ENCODE assay signal across 25 cellular contexts in genomic region chr3:156323466-156323865, GRCh38.
DNase-seq lines count a peak whose midpoint lies in the region; ATAC-seq and TF ChIP-seq lines count a peak whose summit lies in the region.
"Had no signal": no experiment of that assay in that cellular context is flagged by ENCODE, and none has a peak within 500 bp of the region (broad histone marks: within the 10 kb centered on the region; RNA-seq: fewer than 3 reads in every experiment).

No MANE protein-coding gene starts in this region.

- WGBS in IMR-90 (ENCODE audit: extremely low coverage in 2 of 2, insufficient read length in 1 of 2), 2 experiments: no CpG with 5 or more reads among the region's 3 CpGs

- no peaks in the 10 kb centered on the region for H3K36me3 Mint-ChIP-seq in nephron progenitor cell (ENCODE audit: low read depth)
- H3K36me3 Mint-ChIP-seq: naive thymus-derived CD4-positive, alpha-beta T cell had no signal

- no peak overlapping the region for H3K27ac ChIP-seq in A673 (ENCODE audit: low read depth, low read length, poor library complexity, severe bottlenecking)
- no peak overlapping the region for H3K27ac ChIP-seq in IMR-90 (ENCODE audit: insufficient read depth, low read length)
- H3K27ac ChIP-seq: BLaER1 treated with 17β-estradiol and CSF1 and Interleukin-3, amounts not matched to agents 10 nM and 100 nM; cardiac muscle cell; gastroesophageal sphincter; right atrium auricular region; vagina had no signal

- H3K27me3 ChIP-seq in A673 (replicated peaks; ENCODE audit: insufficient read depth, low read depth, low read length, poor library complexity): no peaks in the 10 kb centered on the region
- peaks cover 5% of the 10 kb centered on the region; the same call in 1 of the 2 replicates for H3K27me3 ChIP-seq in IMR-90 (ENCODE audit: control insufficient read depth, insufficient read depth, low read length)
- H3K27me3 ChIP-seq: BLaER1 treated with 17β-estradiol and CSF1 and Interleukin-3, amounts not matched to agents 10 nM and 100 nM; cardiac muscle cell; gastroesophageal sphincter; right atrium auricular region; vagina had no signal

- no peaks in the 10 kb centered on the region for H3K27me3 Mint-ChIP-seq in nephron progenitor cell (ENCODE audit: low read depth, poor library complexity)

- H3K9me1 ChIP-seq in IMR-90 (ENCODE audit: insufficient read depth, low read length): no peaks in the 10 kb centered on the region

- H3K4me3 ChIP-seq in A673 (ENCODE audit: low read depth, low read length, poor library complexity, severe bottlenecking) (no peak overlapping the region), IMR-90 (ENCODE audit: insufficient read depth, low read depth, low read length) (no peak overlapping the region), epithelial cell of esophagus (ENCODE audit: low read length) (no peak overlapping the region)
- H3K4me3 ChIP-seq: BLaER1 treated with 17β-estradiol and CSF1 and Interleukin-3, amounts not matched to agents 10 nM and 100 nM; cardiac muscle cell; gastroesophageal sphincter; right atrium auricular region; vagina had no signal

- DNase-seq in A673 (ENCODE audit: low spot score) (peak; percentile 22), IMR-90 (no peak), SKM-1 (lab: John Stamatoyannopoulos, UW; ENCODE audit: unreplicated experiment) (peak; percentile 11), epithelial cell of esophagus (ENCODE audit: low read depth) (peak; percentile 71), nephron progenitor cell (no peak)
- DNase-seq: activated CD4-positive, alpha-beta T cell treated with anti-CD3 and anti-CD28 coated beads, Interleukin-2, amount 10 ng/mL, durations not matched to agents 7 days and 5 days; activated naive CD8-positive, alpha-beta T cell treated with anti-CD3 and anti-CD28 coated beads, Interleukin-2, amount 50 U/mL, for 24 hours; Kasumi-1; kidney; naive thymus-derived CD4-positive, alpha-beta T cell; NCI-H1436 treated with DMSO at 0.1 percent for 48 hours; NCI-H510A treated with DMSO at 0.1 percent for 48 hours; stimulated activated CD4-positive, alpha-beta T cell treated with anti-CD3 and anti-CD28 coated beads, Interleukin-15, amount 100 ng/mL, for 24 hours had no signal

- TF ChIP-seq CTCF in A673 (conservative IDR thresholded peaks at IDR 0.05; ENCODE audit: low read depth, low read length) (no peak), IMR-90 (conservative IDR thresholded peaks at IDR 0.05; ENCODE audit: low read depth, low read length) (no peak), epithelial cell of esophagus (IDR thresholded peaks at IDR 0.05; ENCODE audit: insufficient read depth, low read depth, low read length, missing control alignments) (no peak), nephron progenitor cell (IDR thresholded peaks at IDR 0.05) (no peak)

- POLR2A ChIA-PET in A673 (lab: Charles Lee; ENCODE audit: low non-redundant PET): no interaction called here
- POLR2A ChIA-PET in IMR-90 (lab: Charles Lee; ENCODE audit: unreplicated experiment): no interaction called here

- no peaks in the 10 kb centered on the region for H3K9me3 Mint-ChIP-seq in nephron progenitor cell
- H3K9me3 Mint-ChIP-seq: activated CD4-positive, alpha-beta T cell treated with anti-CD3 and anti-CD28 coated beads, Interleukin-2, amount 10 ng/mL, durations not matched to agents 7 days and 5 days; activated naive CD8-positive, alpha-beta T cell treated with anti-CD3 and anti-CD28 coated beads, Interleukin-2, amount 50 U/mL, for 24 hours; activated T-helper 2 cell treated with anti-CD3 and anti-CD28 coated beads, Interferon-gamma antibody, Interleukin-2, Interleukin-4, amounts not matched to agents 10 μg/mL and 5 μg/mL and 100 μg/mL, durations not matched to agents 14 hours and 24 hours and 36 hours; naive thymus-derived CD4-positive, alpha-beta T cell had no signal

- H3K4me2 ChIP-seq in IMR-90 (ENCODE audit: low read depth, low read length): no peak overlapping the region
- H3K4me2 ChIP-seq: BLaER1 treated with 17β-estradiol and CSF1 and Interleukin-3, amounts not matched to agents 10 nM and 100 nM had no signal

- in situ Hi-C loops in IMR-90 (cut with MboI; ENCODE audit: low sequenced_read_pairs): no loop called here

- H3K79me1 ChIP-seq in IMR-90 (ENCODE audit: low read depth in 1 of 2, low read length in 2 of 2): no peaks in the 10 kb centered on the region

- no peaks in the 10 kb centered on the region for H4K20me1 ChIP-seq in IMR-90 (ENCODE audit: insufficient read depth, low read length)
- H4K20me1 ChIP-seq: BLaER1 treated with 17β-estradiol and CSF1 and Interleukin-3, amounts not matched to agents 10 nM and 100 nM had no signal

- no peak overlapping the region for H4K8ac ChIP-seq in IMR-90 (ENCODE audit: low read depth in 2 of 2, low read length in 2 of 2)

- H3K4me1 Mint-ChIP-seq in nephron progenitor cell: no peaks in the 10 kb centered on the region
- H3K4me1 Mint-ChIP-seq: activated CD4-positive, alpha-beta T cell treated with anti-CD3 and anti-CD28 coated beads, Interleukin-2, amount 10 ng/mL, durations not matched to agents 7 days and 5 days; activated naive CD8-positive, alpha-beta T cell treated with anti-CD3 and anti-CD28 coated beads, Interleukin-2, amount 50 U/mL, for 24 hours; memory B cell; naive thymus-derived CD4-positive, alpha-beta T cell had no signal

- no peak overlapping the region for H3K23ac ChIP-seq in IMR-90 (ENCODE audit: low read depth, low read length)

- CTCF ChIA-PET in A673 (lab: Charles Lee): interaction anchor here (0.5 kb wide), 1 partner anchor 151 kb away, joined by 3 read pairs; no protein-coding TSS in a partner anchor
- CTCF ChIA-PET in IMR-90 (lab: Yijun Ruan, JAX): no interaction called here

- dilution Hi-C loops in IMR-90 (cut with HindIII; ENCODE audit: low sequenced_read_pairs, unreplicated experiment): no loop called here

- no peak overlapping the region for H3K18ac ChIP-seq in IMR-90 (ENCODE audit: low read depth, low read length)

- H2AK9ac ChIP-seq in IMR-90 (replicated peaks; ENCODE audit: low read depth, low read length, poor library complexity): no peak overlapping the region

- no peak overlapping the region for H4K91ac ChIP-seq in IMR-90 (ENCODE audit: insufficient read depth, low read depth, low read length)

- no peak overlapping the region for H2BK20ac ChIP-seq in IMR-90 (ENCODE audit: low read depth, low read length)

- BruUV-seq in A673 (replicated peaks; lab: Mats Ljungman, UMichigan) (no TSS peak), IMR-90 (replicated peaks; lab: Mats Ljungman, UMichigan) (no TSS peak)

- TF ChIP-seq POLR2A in IMR-90 (IDR thresholded peaks at IDR 0.05; ENCODE audit: low read depth, low read length) (no peak), GM18505 (IDR thresholded peaks at IDR 0.05; ENCODE audit: borderline replicate concordance, extremely low read depth, insufficient read depth, insufficient read length) (no peak)

- H2BK15ac ChIP-seq in IMR-90 (ENCODE audit: low read depth, low read length): no peak overlapping the region

- H4K5ac ChIP-seq in IMR-90 (ENCODE audit: low read depth, low read length): no peak overlapping the region

- no peak for ATAC-seq in IMR-90 (ENCODE audit: low read depth)
- no peak for ATAC-seq in GM21390 (IDR thresholded peaks at IDR 0.05; ENCODE audit: unreplicated experiment)
- no peak for ATAC-seq in SK-N-SH treated with all-trans-retinoic acid at 6 μM for 48 hours
- no peak for ATAC-seq in GM18505 (IDR thresholded peaks at IDR 0.05; ENCODE audit: unreplicated experiment)
- ATAC-seq: activated naive CD8-positive, alpha-beta T cell treated with anti-CD3 and anti-CD28 coated beads, Interleukin-2, amount 50 U/mL, for 24 hours; gastroesophageal sphincter; naive thymus-derived CD4-positive, alpha-beta T cell; Right ventricle myocardium inferior had no signal

- no peak overlapping the region for H3K9ac ChIP-seq in IMR-90 (ENCODE audit: low read depth, low read length)
- H3K9ac ChIP-seq: BLaER1 treated with 17β-estradiol and CSF1 and Interleukin-3, amounts not matched to agents 10 nM and 100 nM had no signal

- H3K36me3 ChIP-seq in A673 (ENCODE audit: insufficient read depth, low read length, poor library complexity, severe bottlenecking) (no peaks in the 10 kb centered on the region), IMR-90 (ENCODE audit: control insufficient read depth, insufficient read depth, low read length) (no peaks in the 10 kb centered on the region)
- H3K36me3 ChIP-seq: BLaER1 treated with 17β-estradiol and CSF1 and Interleukin-3, amounts not matched to agents 10 nM and 100 nM; cardiac muscle cell; gastroesophageal sphincter; right atrium auricular region; vagina had no signal

- H3K27ac Mint-ChIP-seq in nephron progenitor cell: no peak overlapping the region
- H3K27ac Mint-ChIP-seq: activated CD4-positive, alpha-beta T cell treated with anti-CD3 and anti-CD28 coated beads, Interleukin-2, amount 10 ng/mL, durations not matched to agents 7 days and 5 days; activated naive CD8-positive, alpha-beta T cell treated with anti-CD3 and anti-CD28 coated beads, Interleukin-2, amount 50 U/mL, for 24 hours; activated T-helper 2 cell treated with anti-CD3 and anti-CD28 coated beads, Interferon-gamma antibody, Interleukin-2, Interleukin-4, amounts not matched to agents 10 μg/mL and 5 μg/mL and 100 μg/mL, durations not matched to agents 14 hours and 24 hours and 36 hours; dendritic cell treated with granulocyte-macrophage colony-stimulating factor and Interleukin-4, amounts not matched to agents 40 ng/mL and 50 ng/mL, for 4 days; memory B cell; naive thymus-derived CD4-positive, alpha-beta T cell had no signal

- no peak for TF ChIP-seq RAD21 in IMR-90 (IDR thresholded peaks at IDR 0.05; ENCODE audit: low read length)

- no peak overlapping the region for H2BK120ac ChIP-seq in IMR-90 (ENCODE audit: low read depth, low read length)

- H2AK5ac ChIP-seq in IMR-90 (ENCODE audit: low read depth, low read length): no peak overlapping the region

- no peak overlapping the region for H3K14ac ChIP-seq in IMR-90 (replicated peaks; ENCODE audit: low read depth, low read length)

- H3K4me1 ChIP-seq in A673 (ENCODE audit: insufficient read depth, low read length, poor library complexity, severe bottlenecking) (no peaks in the 10 kb centered on the region), IMR-90 (ENCODE audit: control insufficient read depth, insufficient read depth, low read length) (no peaks in the 10 kb centered on the region)
- H3K4me1 ChIP-seq: BLaER1 treated with 17β-estradiol and CSF1 and Interleukin-3, amounts not matched to agents 10 nM and 100 nM; gastroesophageal sphincter; right atrium auricular region; vagina had no signal

- H3K56ac ChIP-seq in IMR-90 (ENCODE audit: extremely low read depth, insufficient read depth, low read length): no peak overlapping the region

- H3K4ac ChIP-seq in IMR-90 (ENCODE audit: low read depth, low read length): no peak overlapping the region

- no peak overlapping the region for H2AFZ ChIP-seq in IMR-90 (replicated peaks; ENCODE audit: low read length, poor library complexity)

- intact Hi-C loops in A673 (cut with micrococcal nuclease; ENCODE audit: unreplicated experiment): no loop called here
- intact Hi-C loops in IMR-90 (cut with micrococcal nuclease): no loop called here

- H3K4me3 Mint-ChIP-seq in nephron progenitor cell: no peak overlapping the region
- H3K4me3 Mint-ChIP-seq: activated CD4-positive, alpha-beta T cell treated with anti-CD3 and anti-CD28 coated beads, Interleukin-2, amount 10 ng/mL, durations not matched to agents 7 days and 5 days; activated naive CD8-positive, alpha-beta T cell treated with anti-CD3 and anti-CD28 coated beads, Interleukin-2, amount 50 U/mL, for 24 hours; dendritic cell treated with granulocyte-macrophage colony-stimulating factor and Interleukin-4, amounts not matched to agents 40 ng/mL and 50 ng/mL, for 4 days; memory B cell; naive thymus-derived CD4-positive, alpha-beta T cell had no signal

- H3K9me3 ChIP-seq in A673 (ENCODE audit: low read depth, low read length, poor library complexity, severe bottlenecking) (no peaks in the 10 kb centered on the region), IMR-90 (ENCODE audit: control insufficient read depth, insufficient read depth, low read length) (no peaks in the 10 kb centered on the region)
- H3K9me3 ChIP-seq: BLaER1 treated with 17β-estradiol and CSF1 and Interleukin-3, amounts not matched to agents 10 nM and 100 nM; gastroesophageal sphincter; right atrium auricular region; vagina had no signal

- H2BK5ac ChIP-seq in IMR-90 (ENCODE audit: low read depth, low read length, poor library complexity, severe bottlenecking): no peak overlapping the region

Comparison
In these comparisons a context has a peak if more than half of its experiments do, and no peak if none do; other contexts are left out.
1. DNase-seq: peak in A673 (single experiment), SKM-1 (single experiment) and epithelial cell of esophagus (single experiment); none in IMR-90 (single experiment) and nephron progenitor cell (single experiment).